ENCODE assay signal across 11 cellular contexts in the genomic region with DNA sequence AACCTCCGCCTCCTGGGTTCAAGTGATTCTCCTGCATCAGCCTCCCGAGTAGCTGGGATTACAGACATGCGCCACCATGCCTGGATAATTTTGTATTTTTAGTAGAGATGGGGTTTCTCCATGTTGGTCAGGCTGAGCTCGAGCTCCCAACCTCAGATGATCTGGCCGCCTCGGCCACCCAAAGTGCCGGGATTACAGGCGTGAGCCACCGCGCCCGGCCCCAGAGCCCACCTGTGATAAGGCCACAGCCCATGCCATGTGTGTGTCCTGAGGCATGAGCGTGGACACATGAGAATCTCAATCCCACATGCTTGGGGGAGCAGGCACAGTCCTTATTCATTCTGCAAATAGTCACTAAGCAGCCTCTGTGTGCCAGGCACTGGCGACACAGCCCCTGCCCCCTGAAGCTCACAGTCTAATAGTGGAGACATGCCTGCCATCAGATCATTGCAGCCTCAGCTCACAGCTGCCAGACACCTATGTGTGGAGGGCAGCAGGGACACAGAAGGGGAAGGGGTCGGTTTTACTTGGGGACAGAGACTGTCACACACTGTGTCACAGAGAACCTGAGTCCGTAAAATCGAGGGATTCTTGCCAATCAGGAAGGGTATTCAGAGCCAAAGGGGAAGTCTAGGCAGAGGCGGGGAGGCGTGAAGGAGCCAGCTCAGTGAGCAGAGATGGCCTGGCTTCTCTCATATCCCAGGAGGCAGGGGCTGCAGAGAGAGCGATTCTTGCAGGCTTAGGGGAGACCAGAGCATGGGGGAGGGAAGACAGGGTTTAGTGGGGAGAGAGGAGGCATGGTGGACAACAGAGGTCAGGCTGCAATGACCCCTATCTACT. TPM values are rescaled to one million over a fixed set of nuclear protein-coding genes. Genes with fewer than 3 reads are reported as not detected.
A peak's percentile ranks its signal among the peaks of the same experiment; 100 is the strongest.
DNase-seq lines count a peak whose midpoint lies in the region; ATAC-seq and TF ChIP-seq lines count a peak whose summit lies in the region.
"Had no signal": no experiment of that assay in that cellular context is flagged by ENCODE, and none has a peak within 500 bp of the region (broad histone marks: within the 10 kb centered on the region; RNA-seq: fewer than 3 reads in every experiment).

No MANE protein-coding gene starts in this region.

- peak overlapping the region; percentile 37 to 99 (median 70) for H3K27ac Mint-ChIP-seq in brain
- no peak overlapping the region for H3K27ac Mint-ChIP-seq in CD8-positive, alpha-beta memory T cell
- H3K27ac Mint-ChIP-seq: CD4-positive, alpha-beta T cell had no signal

- peaks cover 31% of the 10 kb centered on the region for H3K4me1 ChIP-seq in BE2C
- H3K4me1 ChIP-seq in CD8-positive, alpha-beta memory T cell (ENCODE audit: insufficient read depth, low read length), result no peaks in the 10 kb centered on the region

- TF ChIP-seq EP300 in neural cell (conservative IDR thresholded peaks at IDR 0.05; ENCODE audit: poor library complexity, severe bottlenecking), result no peak

- TF ChIP-seq CTCF in BE2C (IDR thresholded peaks at IDR 0.05; ENCODE audit: low read depth, low read length) (no peak), brain (conservative IDR thresholded peaks at IDR 0.05) (no peak), neural cell (IDR thresholded peaks at IDR 0.05; ENCODE audit: poor library complexity, severe bottlenecking) (no peak)

- H4K20me1 ChIP-seq in neural cell (ENCODE audit: insufficient read depth), result no peaks in the 10 kb centered on the region

- H3F3A ChIP-seq in neural cell (ENCODE audit: insufficient read depth, low read length, poor library complexity, severe bottlenecking), result peaks cover 14% of the 10 kb centered on the region

- H3K36me3 Mint-ChIP-seq in brain, result no peaks in the 10 kb centered on the region
- no peaks in the 10 kb centered on the region for H3K36me3 Mint-ChIP-seq in CD8-positive, alpha-beta memory T cell

- peak overlapping the region; percentile 29 for H3K9ac ChIP-seq in neural cell (ENCODE audit: low read length)

- H3K27me3 ChIP-seq in BE2C (no peaks in the 10 kb centered on the region), neural cell (ENCODE audit: insufficient read depth, low read depth, low read length) (no peaks in the 10 kb centered on the region)
- peaks cover 10% of the 10 kb centered on the region for H3K27me3 ChIP-seq in CD8-positive, alpha-beta memory T cell (ENCODE audit: insufficient read depth, low read length, poor library complexity, severe bottlenecking)

- peaks cover 91% of the 10 kb centered on the region for H3K4me1 Mint-ChIP-seq in brain
- peaks cover 0 to 5% (median 2%) of the 10 kb centered on the region in 3 donors for H3K4me1 Mint-ChIP-seq in CD8-positive, alpha-beta memory T cell

- no peak for TF ChIP-seq RAD21 in neural cell (conservative IDR thresholded peaks at IDR 0.05)

- no peak overlapping the region for H3K4me2 ChIP-seq in neural cell (ENCODE audit: low read length)

- no peaks in the 10 kb centered on the region for H3K9me2 ChIP-seq in neural cell (ENCODE audit: insufficient read depth, low read length)

- DNase-seq in BE2C (peak; percentile 52), KBM-7 (peak; percentile 15)
- no peak for DNase-seq in CD8-positive, alpha-beta memory T cell
- DNase-seq: NCI-H187 treated with DMSO at 0.1 percent for 48 hours had no signal

- no peak overlapping the region for H3K4me3 Mint-ChIP-seq in brain
- no peak overlapping the region for H3K4me3 Mint-ChIP-seq in CD8-positive, alpha-beta memory T cell
- H3K4me3 Mint-ChIP-seq: CD4-positive, alpha-beta T cell had no signal

- H3K27me3 Mint-ChIP-seq in brain, result peaks cover 3% of the 10 kb centered on the region
- peaks cover 33 to 55% of the 10 kb centered on the region in 2 donors for H3K27me3 Mint-ChIP-seq in CD8-positive, alpha-beta memory T cell

- CTCF ChIA-PET in CD8-positive, alpha-beta memory T cell (lab: Charles Lee), result interaction anchor here (1.0 to 2.9 kb wide), 7 partner anchors 10 to 182 kb away, joined by 3 to 14 read pairs (median 6); a partner anchor contains a TSS

- ATAC-seq in HG03520 (IDR thresholded peaks at IDR 0.05; ENCODE audit: unreplicated experiment) (no peak), HG03139 (IDR thresholded peaks at IDR 0.05; ENCODE audit: unreplicated experiment) (no peak), GM21825 (IDR thresholded peaks at IDR 0.05; ENCODE audit: unreplicated experiment) (no peak)

- H3K9me3 ChIP-seq in BE2C (no peaks in the 10 kb centered on the region), neural cell (ENCODE audit: low read length) (no peaks in the 10 kb centered on the region)
- H3K9me3 ChIP-seq in CD8-positive, alpha-beta memory T cell (ENCODE audit: low read length), result no peaks in the 10 kb centered on the region
- H3K9me3 ChIP-seq: SJCRH30 had no signal

- no peaks in the 10 kb centered on the region for H3K79me2 ChIP-seq in neural cell (replicated peaks; ENCODE audit: insufficient read depth, low read length)

- peaks cover 0 to 3% (median 0%) of the 10 kb centered on the region in 5 experiments for H3K9me3 Mint-ChIP-seq in brain
- no peaks in the 10 kb centered on the region for H3K9me3 Mint-ChIP-seq in CD8-positive, alpha-beta memory T cell
- H3K9me3 Mint-ChIP-seq: CD4-positive, alpha-beta T cell had no signal

- peak overlapping the region; percentile 98 for H3K27ac ChIP-seq in neural cell (ENCODE audit: low read length)
- no peak overlapping the region for H3K27ac ChIP-seq in CD8-positive, alpha-beta memory T cell (ENCODE audit: low read depth, low read length)
- H3K27ac ChIP-seq: SJCRH30 had no signal

- H3K4me3 ChIP-seq in BE2C (ENCODE audit: low read depth, low read length) (no peak overlapping the region), neural cell (ENCODE audit: low read length) (no peak overlapping the region)
- H3K4me3 ChIP-seq in CD8-positive, alpha-beta memory T cell (ENCODE audit: low read length), result no peak overlapping the region
- H3K4me3 ChIP-seq: SJCRH30 had no signal

- H3K36me3 ChIP-seq in BE2C (no peaks in the 10 kb centered on the region), neural cell (ENCODE audit: insufficient read depth, low read length) (no peaks in the 10 kb centered on the region)
- H3K36me3 ChIP-seq in CD8-positive, alpha-beta memory T cell (ENCODE audit: insufficient read depth, low read length), result no peaks in the 10 kb centered on the region
- H3K36me3 ChIP-seq: SJCRH30 had no signal

- in situ Hi-C loops in KBM-7 (cut with MboI; ENCODE audit: low pct_unique_long_range_greater_than_20kb, low sequenced_read_pairs), result no loop called here

- no peak overlapping the region for H2AFZ ChIP-seq in neural cell (ENCODE audit: low read depth, low read length)

- POLR2A ChIA-PET in CD8-positive, alpha-beta memory T cell (lab: Charles Lee), result interaction anchor here (1.0 kb wide), 1 partner anchor 78 kb away, joined by 3 read pairs; a partner anchor contains a TSS

TF ChIP-seq in neural cell, 6 proteins besides CTCF, POLR2A, EP300 and RAD21:
- no peak for TF ChIP-seq POLR2AphosphoS5 (IDR thresholded peaks at IDR 0.05)
- no peak for TF ChIP-seq SMC3 (conservative IDR thresholded peaks at IDR 0.05; ENCODE audit: poor library complexity)
- TF ChIP-seq EZH2 (IDR thresholded peaks at IDR 0.05; ENCODE audit: borderline replicate concordance, insufficient read depth, low read length, poor library complexity, severe bottlenecking), result no peak
- no peak for TF ChIP-seq TAF1 (IDR thresholded peaks at IDR 0.05; ENCODE audit: low read depth)
- TF ChIP-seq MXI1 (conservative IDR thresholded peaks at IDR 0.05; ENCODE audit: poor library complexity, severe bottlenecking), result no peak
- TF ChIP-seq, protein P1, sequence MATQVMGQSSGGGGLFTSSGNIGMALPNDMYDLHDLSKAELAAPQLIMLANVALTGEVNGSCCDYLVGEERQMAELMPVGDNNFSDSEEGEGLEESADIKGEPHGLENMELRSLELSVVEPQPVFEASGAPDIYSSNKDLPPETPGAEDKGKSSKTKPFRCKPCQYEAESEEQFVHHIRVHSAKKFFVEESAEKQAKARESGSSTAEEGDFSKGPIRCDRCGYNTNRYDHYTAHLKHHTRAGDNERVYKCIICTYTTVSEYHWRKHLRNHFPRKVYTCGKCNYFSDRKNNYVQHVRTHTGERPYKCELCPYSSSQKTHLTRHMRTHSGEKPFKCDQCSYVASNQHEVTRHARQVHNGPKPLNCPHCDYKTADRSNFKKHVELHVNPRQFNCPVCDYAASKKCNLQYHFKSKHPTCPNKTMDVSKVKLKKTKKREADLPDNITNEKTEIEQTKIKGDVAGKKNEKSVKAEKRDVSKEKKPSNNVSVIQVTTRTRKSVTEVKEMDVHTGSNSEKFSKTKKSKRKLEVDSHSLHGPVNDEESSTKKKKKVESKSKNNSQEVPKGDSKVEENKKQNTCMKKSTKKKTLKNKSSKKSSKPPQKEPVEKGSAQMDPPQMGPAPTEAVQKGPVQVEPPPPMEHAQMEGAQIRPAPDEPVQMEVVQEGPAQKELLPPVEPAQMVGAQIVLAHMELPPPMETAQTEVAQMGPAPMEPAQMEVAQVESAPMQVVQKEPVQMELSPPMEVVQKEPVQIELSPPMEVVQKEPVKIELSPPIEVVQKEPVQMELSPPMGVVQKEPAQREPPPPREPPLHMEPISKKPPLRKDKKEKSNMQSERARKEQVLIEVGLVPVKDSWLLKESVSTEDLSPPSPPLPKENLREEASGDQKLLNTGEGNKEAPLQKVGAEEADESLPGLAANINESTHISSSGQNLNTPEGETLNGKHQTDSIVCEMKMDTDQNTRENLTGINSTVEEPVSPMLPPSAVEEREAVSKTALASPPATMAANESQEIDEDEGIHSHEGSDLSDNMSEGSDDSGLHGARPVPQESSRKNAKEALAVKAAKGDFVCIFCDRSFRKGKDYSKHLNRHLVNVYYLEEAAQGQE (IDR thresholded peaks at IDR 0.05; ENCODE audit: borderline replicate concordance), result no peak

RNA-seq across cellular contexts. Expression of a gene that starts 9.4 kb away (rescaled TPM):
- polyA plus RNA-seq in BE2C (2012; ENCODE audit: insufficient read depth, insufficient read length, low read depth), result 2.9 TPM
- polyA plus RNA-seq in brain (ENCODE audit: insufficient read depth, low read depth, low replicate concordance), result 0.97 TPM
- polyA plus RNA-seq in neural cell, result 0.08 TPM in 1 of 2 replicates, not detected in the other
- not detected in 2 replicates for polyA minus RNA-seq in neural cell
- under 1 TPM; 0.37 to 0.69 TPM for total RNA-seq in CD8-positive, alpha-beta memory T cell
- polyA plus RNA-seq in CD8-positive, alpha-beta memory T cell, result not detected

Comparison
In these comparisons a context has a peak if more than half of its experiments do, and no peak if none do; other contexts are left out.
1. DNase-seq: peak in BE2C (single experiment) and KBM-7 (single experiment); none in CD8-positive, alpha-beta memory T cell (0 of 5).
2. H3K27ac Mint-ChIP-seq: peak in brain (5 of 5); none in CD8-positive, alpha-beta memory T cell (0 of 8).